In genomic region chr1:86504130-86504479, GRCh38 we compare ENCODE assay signal across 10 cellular contexts. TPM values are rescaled to one million over a fixed set of nuclear protein-coding genes. Genes with fewer than 3 reads are reported as not detected.
DNase-seq lines count a peak whose midpoint lies in the region; ATAC-seq lines count a peak whose summit lies in the region.
"Had no signal": no experiment of that assay in that cellular context is flagged by ENCODE, and none has a peak within 500 bp of the region (broad histone marks: within the 10 kb centered on the region; RNA-seq: fewer than 3 reads in every experiment).

No MANE protein-coding gene starts in this region.

- H3K27me3 Mint-ChIP-seq in dendritic cell treated with granulocyte-macrophage colony-stimulating factor and Interleukin-4, amounts not matched to agents 40 ng/mL and 50 ng/mL, for 4 days = peaks cover 2% of the 10 kb centered on the region

- H3K4me1 ChIP-seq in thymus (ENCODE audit: control insufficient read depth, insufficient read depth, low read length) = peaks cover 7% of the 10 kb centered on the region

- no peaks in the 10 kb centered on the region for H3K9me3 Mint-ChIP-seq in dendritic cell treated with granulocyte-macrophage colony-stimulating factor and Interleukin-4, amounts not matched to agents 40 ng/mL and 50 ng/mL, for 4 days

- no peaks in the 10 kb centered on the region for H3K36me3 Mint-ChIP-seq in dendritic cell treated with granulocyte-macrophage colony-stimulating factor and Interleukin-4, amounts not matched to agents 40 ng/mL and 50 ng/mL, for 4 days (ENCODE audit: low read depth)

- no peaks in the 10 kb centered on the region for H3K9me3 ChIP-seq in thymus (ENCODE audit: control insufficient read depth)

- peaks cover 16% of the 10 kb centered on the region for H3K4me1 Mint-ChIP-seq in dendritic cell treated with granulocyte-macrophage colony-stimulating factor and Interleukin-4, amounts not matched to agents 40 ng/mL and 50 ng/mL, for 4 days (ENCODE audit: low read depth)

- ATAC-seq in left colon (peak; percentile 14), GM21619 (IDR thresholded peaks at IDR 0.05; ENCODE audit: unreplicated experiment) (no peak)

- H3K27ac Mint-ChIP-seq in dendritic cell treated with granulocyte-macrophage colony-stimulating factor and Interleukin-4, amounts not matched to agents 40 ng/mL and 50 ng/mL, for 4 days = peak overlapping the region; percentile 32

- no peak overlapping the region for H3K27ac ChIP-seq in thymus (ENCODE audit: low read depth)

- H3K4me3 Mint-ChIP-seq in dendritic cell treated with granulocyte-macrophage colony-stimulating factor and Interleukin-4, amounts not matched to agents 40 ng/mL and 50 ng/mL, for 4 days = no peak overlapping the region

- H3K36me3 ChIP-seq in thymus (ENCODE audit: control insufficient read depth, insufficient read depth) = no peaks in the 10 kb centered on the region

- DNase-seq in NCI-H524 treated with DMSO at 0.1 percent for 48 hours (lab: John Stamatoyannopoulos, UW) (peak; percentile 53), left colon (no peak), activated gamma-delta T cell (lab: John Stamatoyannopoulos, UW) (no peak), HUDEP-2 (lab: John Stamatoyannopoulos, UW; ENCODE audit: unreplicated experiment in 76 of 76) (no peak)
- DNase-seq: effector CD4-positive, alpha-beta T cell; GOT3; T-helper 9 cell had no signal

- no peaks in the 10 kb centered on the region for H3K27me3 ChIP-seq in thymus (ENCODE audit: control insufficient read depth, insufficient read depth)

- intact Hi-C loops in dendritic cell treated with granulocyte-macrophage colony-stimulating factor and Interleukin-4, amounts not matched to agents 40 ng/mL and 50 ng/mL, for 4 days (cut with micrococcal nuclease) = loop anchor here (5.0 kb wide), 1 partner anchor 198 kb away; the partner anchor contains the start of gene SH3GLB1
- intact Hi-C loops in left colon (cut with DNase I, micrococcal nuclease) = no loop called here

- peak overlapping the region; percentile 6 for H3K4me3 ChIP-seq in thymus (ENCODE audit: low read length)

- 36% methylated on average over 9 of the region's 9 CpGs for WGBS in thymus

RNA-seq across cellular contexts. Expression of gene CLCA1, which starts 35.4 kb away (rescaled TPM):
- total RNA-seq in left colon = 100 to 1,000 TPM; 848 to 970 TPM
- 0.07 TPM for polyA plus RNA-seq in thymus

RNA-seq across cellular contexts. Expression of gene CLCA4, which starts 42.8 kb away (rescaled TPM):
- total RNA-seq in left colon = 1,000 to 10,000 TPM; 1,175 to 1,664 TPM
- polyA plus RNA-seq in thymus = 0.59 TPM
